Comparison of ENCODE assay signal across 22 cellular contexts in the genomic region with DNA sequence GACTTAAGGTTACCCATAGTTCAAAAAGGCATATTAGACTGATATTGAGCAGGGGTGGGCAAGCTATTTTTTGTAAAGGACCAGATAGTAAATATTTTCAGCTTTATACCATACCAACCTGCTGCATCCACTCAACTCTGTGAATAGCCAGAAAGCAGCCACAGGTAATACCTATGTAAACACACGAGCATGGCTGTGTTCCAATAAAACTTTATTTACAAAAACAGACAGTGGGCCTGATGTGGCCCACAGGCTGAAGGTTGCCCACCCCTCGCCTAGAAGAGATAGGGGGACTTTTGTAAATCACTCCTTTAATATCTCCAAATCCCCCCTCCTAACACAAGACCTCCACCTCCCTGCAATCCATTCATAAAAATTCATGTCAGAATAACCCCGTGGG.
DNase-seq lines count a peak whose midpoint lies in the region; ATAC-seq, FAIRE-seq and TF ChIP-seq lines count a peak whose summit lies in the region.
"Had no signal": no experiment of that assay in that cellular context is flagged by ENCODE, and none has a peak within 500 bp of the region (broad histone marks: within the 10 kb centered on the region; RNA-seq: fewer than 3 reads in every experiment).

No MANE protein-coding gene starts in this region.

- no peaks in the 10 kb centered on the region for H3K36me3 ChIP-seq in Karpas-422 (ENCODE audit: insufficient read depth, low read length)
- no peaks in the 10 kb centered on the region for H3K36me3 ChIP-seq in GM12878 (ENCODE audit: control insufficient read depth in 2 of 2, insufficient read depth in 2 of 2, low read length in 1 of 2)
- no peaks in the 10 kb centered on the region for H3K36me3 ChIP-seq in kidney (ENCODE audit: control insufficient read depth in 1 of 2, insufficient read depth in 2 of 2, low read length in 2 of 2)
- H3K36me3 ChIP-seq in upper lobe of left lung: no peaks in the 10 kb centered on the region
- H3K36me3 ChIP-seq: BE2C had no signal

- DNase-seq in Karpas-422 (peak; percentile 33), GM12878 (ENCODE audit: low read depth, low spot score) (no peak), kidney (no peak), upper lobe of left lung (no peak), G401 (ENCODE audit: low spot score) (no peak)
- DNase-seq in activated CD4-positive, alpha-beta T cell treated with anti-CD3 and anti-CD28 coated beads, Interleukin-2, amount 50 U/mL, for 4 hours: no peak
- DNase-seq: BE2C, DMS53, GF-D8, H7, KG1, NCI-H1436 treated with DMSO at 0.1 percent for 48 hours, NCI-H1930, NCI-H2227 treated with DMSO at 0.1 percent for 48 hours, NCI-H748 treated with DMSO at 0.1 percent for 48 hours, SHP77 treated with DMSO at 0.1 percent for 48 hours, SK-N-SH had no signal

- H3K9me2 ChIP-seq in Karpas-422 (replicated peaks; ENCODE audit: insufficient read depth, low read length): no peaks in the 10 kb centered on the region
- H3K9me2 ChIP-seq: SK-N-SH had no signal

- H2AFZ ChIP-seq in Karpas-422 (ENCODE audit: low read length) (no peak overlapping the region), GM12878 (ENCODE audit: control insufficient read depth, low read depth, low read length) (no peak overlapping the region)

- H3K79me2 ChIP-seq in Karpas-422 (ENCODE audit: low read length): no peaks in the 10 kb centered on the region
- no peaks in the 10 kb centered on the region for H3K79me2 ChIP-seq in GM12878 (ENCODE audit: control insufficient read depth, insufficient read depth, low read length)

- no peak overlapping the region for H3K4me2 ChIP-seq in Karpas-422 (ENCODE audit: low read depth, low read length, poor library complexity, severe bottlenecking)
- no peak overlapping the region for H3K4me2 ChIP-seq in GM12878 (ENCODE audit: control insufficient read depth, insufficient read depth)
- H3K4me2 ChIP-seq: SK-N-SH had no signal

- no peak for TF ChIP-seq POLR2A in GM12878 (IDR thresholded peaks at IDR 0.05; ENCODE audit: low read depth, low read length)
- TF ChIP-seq POLR2A in upper lobe of left lung (IDR thresholded peaks at IDR 0.05): no peak

- H3K27ac ChIP-seq in Karpas-422 (ENCODE audit: low read length): no peak overlapping the region
- H3K27ac ChIP-seq in GM12878 (ENCODE audit: control insufficient read depth, insufficient read depth): no peak overlapping the region
- peak overlapping the region; percentile 16 to 56 for H3K27ac ChIP-seq in kidney (ENCODE audit: low read depth in 2 of 2, low read length in 2 of 2)
- peak overlapping the region; percentile 66 to 85 (median 78) for H3K27ac ChIP-seq in upper lobe of left lung
- H3K27ac ChIP-seq: HL-60, RWPE1 had no signal

- intact Hi-C loops in GM12878 (cut with micrococcal nuclease; ENCODE audit: unreplicated experiment): no loop called here
- intact Hi-C loops in kidney (cut with DNase I): no loop called here

- BruUV-seq in GM12878 (replicated peaks; lab: Mats Ljungman, UMichigan): TSS peak; percentile 43

- TF ChIP-seq RAD21 in GM12878 (IDR thresholded peaks at IDR 0.05; ENCODE audit: insufficient read depth, low read depth, low read length): no peak

- H3K9ac ChIP-seq in Karpas-422 (ENCODE audit: low read length) (no peak overlapping the region), GM12878 (ENCODE audit: control insufficient read depth, insufficient read depth, low read length) (no peak overlapping the region), kidney (ENCODE audit: low read length in 2 of 2) (no peak overlapping the region)
- H3K9ac ChIP-seq: SK-N-SH had no signal

- TF ChIP-seq CTCF in GM12878 (IDR thresholded peaks at IDR 0.05 in 2 of 3, conservative IDR thresholded peaks at IDR 0.05 in 1 of 3; ENCODE audit: control insufficient read depth in 2 of 3, extremely low read depth in 1 of 3, insufficient read depth in 1 of 3, low read depth in 3 of 3, low read length in 3 of 3): no peak
- no peak for TF ChIP-seq CTCF in kidney (IDR thresholded peaks at IDR 0.05; ENCODE audit: borderline replicate concordance, extremely low read depth, insufficient read depth)
- TF ChIP-seq CTCF in upper lobe of left lung (IDR thresholded peaks at IDR 0.05): no peak

- no peak overlapping the region for H3K4me3 ChIP-seq in Karpas-422 (ENCODE audit: low read length)
- no peak overlapping the region for H3K4me3 ChIP-seq in GM12878
- H3K4me3 ChIP-seq in kidney (ENCODE audit: low read length in 2 of 2): no peak overlapping the region
- no peak overlapping the region for H3K4me3 ChIP-seq in upper lobe of left lung
- H3K4me3 ChIP-seq: A549 had no signal

- TF ChIP-seq EP300 in GM12878 (IDR thresholded peaks at IDR 0.05; ENCODE audit: borderline replicate concordance in 1 of 2, control insufficient read depth in 1 of 2, low read depth in 2 of 2, low read length in 2 of 2) (no peak), upper lobe of left lung (IDR thresholded peaks at IDR 0.05) (no peak)

- H4K20me1 ChIP-seq in Karpas-422 (ENCODE audit: insufficient read depth, low read depth, low read length) (no peaks in the 10 kb centered on the region), GM12878 (ENCODE audit: control insufficient read depth, insufficient read depth) (no peaks in the 10 kb centered on the region)

- POLR2A ChIA-PET in GM12878 (lab: Charles Lee): interaction anchor here (0.8 to 1.1 kb wide), 3 partner anchors 17 to 58 kb away, joined by 3 read pairs; no protein-coding TSS in a partner anchor

- SMC1A ChIA-PET in GM12878 (lab: Charles Lee; ENCODE audit: uncharacterized antibody, unreplicated experiment): interaction anchor here (0.7 to 6.5 kb wide), 5 partner anchors 9 to 59 kb away, joined by 3 to 41 read pairs (median 11); no protein-coding TSS in a partner anchor

- H3K9me3 ChIP-seq in Karpas-422 (ENCODE audit: low read length) (no peaks in the 10 kb centered on the region), GM12878 (replicated peaks; ENCODE audit: control insufficient read depth, insufficient read depth, low read length) (no peaks in the 10 kb centered on the region), kidney (ENCODE audit: control insufficient read depth in 1 of 2, low read length in 2 of 2) (no peaks in the 10 kb centered on the region), upper lobe of left lung (no peaks in the 10 kb centered on the region)
- H3K9me3 ChIP-seq: A549, BE2C, SK-N-SH had no signal

- H3K27me3 ChIP-seq in Karpas-422 (ENCODE audit: low read length) (no peaks in the 10 kb centered on the region), GM12878 (replicated peaks in 1 of 2; ENCODE audit: control insufficient read depth in 2 of 2, insufficient read depth in 2 of 2, low read length in 1 of 2) (no peaks in the 10 kb centered on the region; a peak in 1 of 4 replicates), upper lobe of left lung (no peaks in the 10 kb centered on the region)

- FAIRE-seq in GM12878 (lab: Jason Lieb, UNC): no peak
- FAIRE-seq in kidney (lab: Jason Lieb, UNC): no peak
- FAIRE-seq: A549, D721Med had no signal

- in situ Hi-C loops in GM12878 (cut with MboI) (no loop called here), G401 (cut with HindIII; ENCODE audit: low sequenced_read_pairs) (no loop called here)

- WGBS in GM12878 (ENCODE audit: insufficient coverage, insufficient replicate concordance, low lambda C conversion rate, missing lambda C conversion rate): 6% methylated on average over 3 of the region's 3 CpGs
- WGBS in upper lobe of left lung, 2 donors: 91 to 95% methylated on average over 3 of the region's 3 CpGs

- no peaks in the 10 kb centered on the region for H3K4me1 ChIP-seq in Karpas-422 (ENCODE audit: low read length)
- H3K4me1 ChIP-seq in GM12878 (ENCODE audit: control insufficient read depth, insufficient read depth, low read length): peaks cover 5% of the 10 kb centered on the region
- H3K4me1 ChIP-seq in kidney (ENCODE audit: control insufficient read depth in 1 of 2, insufficient read depth in 1 of 2, low read depth in 1 of 2, low read length in 2 of 2): no peaks in the 10 kb centered on the region
- H3K4me1 ChIP-seq in upper lobe of left lung: peaks cover 13 to 21% (median 17%) of the 10 kb centered on the region in 4 donors
- H3K4me1 ChIP-seq: BE2C had no signal

- CTCF ChIA-PET in GM12878 (lab: Yijun Ruan, JAX): interaction anchor here (0.6 to 2.0 kb wide), 7 partner anchors 8 to 407 kb away, joined by 3 to 11 read pairs (median 3); no protein-coding TSS in a partner anchor

- RAD21 ChIA-PET in GM12878 (lab: Charles Lee; ENCODE audit: unreplicated experiment): interaction anchor here (1.0 to 3.2 kb wide), 3 partner anchors 10 to 134 kb away, joined by 3 to 21 read pairs (median 16); a partner anchor contains a TSS

- no peak for ATAC-seq in GM12878
- no peak for ATAC-seq in upper lobe of left lung (ENCODE audit: low FRiP score in 2 of 2)
- no peak for ATAC-seq in GM19463 (IDR thresholded peaks at IDR 0.05; ENCODE audit: unreplicated experiment)
- ATAC-seq: A549 had no signal

TF ChIP-seq in GM12878, 131 proteins besides CTCF, POLR2A, EP300 and RAD21:
- no peak for TF ChIP-seq ZBED1 (IDR thresholded peaks at IDR 0.05; ENCODE audit: borderline replicate concordance)
- TF ChIP-seq, protein P1, sequence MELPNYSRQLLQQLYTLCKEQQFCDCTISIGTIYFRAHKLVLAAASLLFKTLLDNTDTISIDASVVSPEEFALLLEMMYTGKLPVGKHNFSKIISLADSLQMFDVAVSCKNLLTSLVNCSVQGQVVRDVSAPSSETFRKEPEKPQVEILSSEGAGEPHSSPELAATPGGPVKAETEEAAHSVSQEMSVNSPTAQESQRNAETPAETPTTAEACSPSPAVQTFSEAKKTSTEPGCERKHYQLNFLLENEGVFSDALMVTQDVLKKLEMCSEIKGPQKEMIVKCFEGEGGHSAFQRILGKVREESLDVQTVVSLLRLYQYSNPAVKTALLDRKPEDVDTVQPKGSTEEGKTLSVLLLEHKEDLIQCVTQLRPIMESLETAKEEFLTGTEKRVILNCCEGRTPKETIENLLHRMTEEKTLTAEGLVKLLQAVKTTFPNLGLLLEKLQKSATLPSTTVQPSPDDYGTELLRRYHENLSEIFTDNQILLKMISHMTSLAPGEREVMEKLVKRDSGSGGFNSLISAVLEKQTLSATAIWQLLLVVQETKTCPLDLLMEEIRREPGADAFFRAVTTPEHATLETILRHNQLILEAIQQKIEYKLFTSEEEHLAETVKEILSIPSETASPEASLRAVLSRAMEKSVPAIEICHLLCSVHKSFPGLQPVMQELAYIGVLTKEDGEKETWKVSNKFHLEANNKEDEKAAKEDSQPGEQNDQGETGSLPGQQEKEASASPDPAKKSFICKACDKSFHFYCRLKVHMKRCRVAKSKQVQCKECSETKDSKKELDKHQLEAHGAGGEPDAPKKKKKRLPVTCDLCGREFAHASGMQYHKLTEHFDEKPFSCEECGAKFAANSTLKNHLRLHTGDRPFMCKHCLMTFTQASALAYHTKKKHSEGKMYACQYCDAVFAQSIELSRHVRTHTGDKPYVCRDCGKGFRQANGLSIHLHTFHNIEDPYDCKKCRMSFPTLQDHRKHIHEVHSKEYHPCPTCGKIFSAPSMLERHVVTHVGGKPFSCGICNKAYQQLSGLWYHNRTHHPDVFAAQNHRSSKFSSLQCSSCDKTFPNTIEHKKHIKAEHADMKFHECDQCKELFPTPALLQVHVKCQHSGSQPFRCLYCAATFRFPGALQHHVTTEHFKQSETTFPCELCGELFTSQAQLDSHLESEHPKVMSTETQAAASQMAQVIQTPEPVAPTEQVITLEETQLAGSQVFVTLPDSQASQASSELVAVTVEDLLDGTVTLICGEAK (IDR thresholded peaks at IDR 0.05; ENCODE audit: borderline replicate concordance): peak; percentile 81

Comparison
In these comparisons a context has a peak if more than half of its experiments do, and no peak if none do; other contexts are left out.
1. H3K27ac ChIP-seq: peak in kidney (2 of 2) and upper lobe of left lung (4 of 4); none in Karpas-422 (single experiment) and GM12878 (single experiment).